Comparison of ENCODE assay signal across 8 cellular contexts in genomic region chr17:32128470-32128869, GRCh38. TPM values are rescaled to one million over a fixed set of nuclear protein-coding genes. Genes with fewer than 3 reads are reported as not detected.
DNase-seq lines count a peak whose midpoint lies in the region; ATAC-seq and TF ChIP-seq lines count a peak whose summit lies in the region.
"Not testable (repeated sequence)": the region's sequence is repeated elsewhere in the genome, so short reads cannot be mapped to it uniquely, and the experiment has no call there.

No MANE protein-coding gene starts in this region.

- TF ChIP-seq EP300 in suprapubic skin (IDR thresholded peaks at IDR 0.05), result not testable (repeated sequence)

- not testable (repeated sequence) for H3K36me3 ChIP-seq in CD4-positive, CD25-positive, alpha-beta regulatory T cell (ENCODE audit: control insufficient read depth, insufficient read depth, low read length); HUES48 (ENCODE audit: control insufficient read depth, insufficient read depth, low read length); SK-N-MC (ENCODE audit: insufficient read depth, low read length); right atrium auricular region; neural progenitor cell; suprapubic skin

- not testable (repeated sequence) for ATAC-seq in CD4-positive, CD25-positive, alpha-beta regulatory T cell (ENCODE audit: low read depth in 2 of 2)

- H3K27ac ChIP-seq in CD4-positive, CD25-positive, alpha-beta regulatory T cell (ENCODE audit: insufficient read depth, low read length, poor library complexity, severe bottlenecking); HUES48 (ENCODE audit: low read depth, low read length); SK-N-MC; neural progenitor cell: not testable (repeated sequence)
- H3K27ac ChIP-seq in coronary artery, result peak overlapping the region in 1 of 2 donors; percentile 15
- H3K27ac ChIP-seq in right atrium auricular region, result peak overlapping the region in 1 of 2 donors; percentile 84
- peak overlapping the region; percentile 85 for H3K27ac ChIP-seq in suprapubic skin

- TF ChIP-seq POLR2A in suprapubic skin (IDR thresholded peaks at IDR 0.05), result not testable (repeated sequence)

- H3K9me3 Mint-ChIP-seq in CD4-positive, CD25-positive, alpha-beta regulatory T cell; activated naive CD4-positive, alpha-beta T cell treated with anti-CD3 and anti-CD28 coated beads for 36 hours: not testable (repeated sequence)
- H3K9me3 Mint-ChIP-seq in neural progenitor cell, result peaks cover 10% of the 10 kb centered on the region

- not testable (repeated sequence) for TF ChIP-seq CTCF in coronary artery (IDR thresholded peaks at IDR 0.05); right atrium auricular region (IDR thresholded peaks at IDR 0.05); neural progenitor cell (IDR thresholded peaks at IDR 0.05); suprapubic skin (IDR thresholded peaks at IDR 0.05)

- H3K27me3 ChIP-seq in CD4-positive, CD25-positive, alpha-beta regulatory T cell (ENCODE audit: control insufficient read depth, insufficient read depth, low read length); HUES48 (ENCODE audit: control insufficient read depth, insufficient read depth, low read length); right atrium auricular region; neural progenitor cell; suprapubic skin: not testable (repeated sequence)

- H3K79me2 ChIP-seq in neural progenitor cell (ENCODE audit: low read depth), result not testable (repeated sequence)

- H3K9ac ChIP-seq in HUES48 (ENCODE audit: low read depth, low read length); SK-N-MC (ENCODE audit: insufficient read length); neural progenitor cell: not testable (repeated sequence)

- peaks cover 21% of the 10 kb centered on the region for H3K4me1 ChIP-seq in CD4-positive, CD25-positive, alpha-beta regulatory T cell (ENCODE audit: control insufficient read depth, insufficient read depth, low read length, poor library complexity, severe bottlenecking)
- H3K4me1 ChIP-seq in HUES48 (ENCODE audit: control insufficient read depth, insufficient read depth, low read length); neural progenitor cell: not testable (repeated sequence)
- H3K4me1 ChIP-seq in right atrium auricular region, result peaks cover 0 to 12% of the 10 kb centered on the region in 2 donors
- H3K4me1 ChIP-seq in suprapubic skin, result peaks cover 24% of the 10 kb centered on the region

- intact Hi-C loops in activated naive CD4-positive, alpha-beta T cell treated with anti-CD3 and anti-CD28 coated beads for 36 hours (cut with micrococcal nuclease), result not testable (repeated sequence)

- H3K4me3 Mint-ChIP-seq in CD4-positive, CD25-positive, alpha-beta regulatory T cell, result peak overlapping the region; percentile 90 to 98 (median 92)
- peak overlapping the region; percentile 83 for H3K4me3 Mint-ChIP-seq in activated naive CD4-positive, alpha-beta T cell treated with anti-CD3 and anti-CD28 coated beads for 36 hours
- H3K4me3 Mint-ChIP-seq in neural progenitor cell, result peak overlapping the region; percentile 92

- CTCF ChIA-PET in activated naive CD4-positive, alpha-beta T cell treated with anti-CD3 and anti-CD28 coated beads for 36 hours (lab: Charles Lee), result interaction anchor here (1.8 to 6.2 kb wide), 2 partner anchors 11 to 122 kb away, joined by 6 to 72 read pairs; partner anchors contain the start of gene RHOT1

- H3K9me3 ChIP-seq in CD4-positive, CD25-positive, alpha-beta regulatory T cell (ENCODE audit: control insufficient read depth in 2 of 2, low read length in 2 of 2); HUES48 (ENCODE audit: control insufficient read depth, insufficient read depth, low read length); SK-N-MC (ENCODE audit: low read depth, low read length); right atrium auricular region; neural progenitor cell (ENCODE audit: low read depth); suprapubic skin: not testable (repeated sequence)

- not testable (repeated sequence) for H3K27me3 Mint-ChIP-seq in CD4-positive, CD25-positive, alpha-beta regulatory T cell; activated naive CD4-positive, alpha-beta T cell treated with anti-CD3 and anti-CD28 coated beads for 36 hours (ENCODE audit: low read depth); neural progenitor cell (ENCODE audit: insufficient read depth, low read depth)

- not testable (repeated sequence) for DNase-seq in CD4-positive, CD25-positive, alpha-beta regulatory T cell; SK-N-MC (ENCODE audit: low read depth, low spot score); activated naive CD4-positive, alpha-beta T cell treated with anti-CD3 and anti-CD28 coated beads for 36 hours; coronary artery (ENCODE audit: low spot score); right atrium auricular region (ENCODE audit: low spot score); neural progenitor cell (ENCODE audit: low spot score); suprapubic skin (ENCODE audit: low spot score in 2 of 2)

- 51% methylated on average over 7 of the region's 7 CpGs for WGBS in suprapubic skin

- peaks cover 6 to 28% (median 12%) of the 10 kb centered on the region in 4 donors for H3K4me1 Mint-ChIP-seq in CD4-positive, CD25-positive, alpha-beta regulatory T cell
- peaks cover 17% of the 10 kb centered on the region for H3K4me1 Mint-ChIP-seq in activated naive CD4-positive, alpha-beta T cell treated with anti-CD3 and anti-CD28 coated beads for 36 hours (ENCODE audit: low read depth)
- H3K4me1 Mint-ChIP-seq in neural progenitor cell, result peaks cover 55% of the 10 kb centered on the region

- peak overlapping the region; percentile 92 for H3K4me3 ChIP-seq in CD4-positive, CD25-positive, alpha-beta regulatory T cell (ENCODE audit: low read depth, low read length)
- H3K4me3 ChIP-seq in HUES48 (ENCODE audit: low read depth, low read length) (peak overlapping the region; percentile 77), SK-N-MC (peak overlapping the region; percentile 98), coronary artery (peak overlapping the region; percentile 91), right atrium auricular region (peak overlapping the region; percentile 52 to 62), neural progenitor cell (peak overlapping the region; percentile 53), suprapubic skin (peak overlapping the region; percentile 60)

- not testable (repeated sequence) for H3F3A ChIP-seq in neural progenitor cell (ENCODE audit: low read depth)

- peak overlapping the region; percentile 80 for H3K4me2 ChIP-seq in neural progenitor cell

- H3K36me3 Mint-ChIP-seq in CD4-positive, CD25-positive, alpha-beta regulatory T cell; activated naive CD4-positive, alpha-beta T cell treated with anti-CD3 and anti-CD28 coated beads for 36 hours (ENCODE audit: low read depth); neural progenitor cell: not testable (repeated sequence)

- H4K20me1 ChIP-seq in neural progenitor cell (ENCODE audit: low read depth), result not testable (repeated sequence)

- not testable (repeated sequence) for H2AFZ ChIP-seq in neural progenitor cell (replicated peaks)

- H3K27ac Mint-ChIP-seq in CD4-positive, CD25-positive, alpha-beta regulatory T cell, result peak overlapping the region in 2 of 3 donors; percentile 65 to 91
- H3K27ac Mint-ChIP-seq in activated naive CD4-positive, alpha-beta T cell treated with anti-CD3 and anti-CD28 coated beads for 36 hours, result peak overlapping the region; percentile 77
- not testable (repeated sequence) for H3K27ac Mint-ChIP-seq in neural progenitor cell

RNA-seq across cellular contexts. Expression of gene RHOT1, which starts 13.8 kb away (rescaled TPM):
- total RNA-seq in CD4-positive, CD25-positive, alpha-beta regulatory T cell, result 22.9 TPM
- 10 to 100 TPM; 22.2 to 28.7 (median 27.6) TPM for polyA plus RNA-seq in CD4-positive, CD25-positive, alpha-beta regulatory T cell
- total RNA-seq in activated naive CD4-positive, alpha-beta T cell treated with anti-CD3 and anti-CD28 coated beads for 36 hours, result 10 to 100 TPM; 23.0 to 23.7 TPM
- total RNA-seq in right atrium auricular region (10 to 100 TPM; 39.6 to 51.0 TPM), neural progenitor cell (ENCODE audit: low replicate concordance) (43.7 and 76.4 TPM in 2 replicates), suprapubic skin (100 to 1,000 TPM in 1 of 4 donors, 10 to 100 TPM in 3; 50.0 to 102 (median 61.4) TPM)
